Comparison of ENCODE assay signal across 8 cellular contexts in genomic region chr17:2391597-2392251, GRCh38. TPM values are rescaled to one million over a fixed set of nuclear protein-coding genes. Genes with fewer than 3 reads are reported as not detected.
DNase-seq lines count a peak whose midpoint lies in the region; ATAC-seq, FAIRE-seq and TF ChIP-seq lines count a peak whose summit lies in the region.

No MANE protein-coding gene starts in this region.

- TF ChIP-seq POLR2A in IMR-90 (IDR thresholded peaks at IDR 0.05; ENCODE audit: low read depth, low read length) (0 out of 2 replicates have a peak, but pooled peaks have one; percentile 31), H54 (IDR thresholded peaks at IDR 0.05; ENCODE audit: low read depth, low read length) (no peak)

- 0 out of 2 replicates have a peak overlapping the region, but pooled peaks have one; percentile 9 for H3K18ac ChIP-seq in IMR-90 (ENCODE audit: low read depth, low read length)

- peak overlapping the region; percentile 8 to 35; a peak in 2 of 4 replicates for H4K8ac ChIP-seq in IMR-90 (ENCODE audit: low read depth in 2 of 2, low read length in 2 of 2)

- peak overlapping the region; percentile 41 for H2AK5ac ChIP-seq in IMR-90 (ENCODE audit: low read depth, low read length)

- 82% methylated on average over 14 of the region's 18 CpGs; no CpG with 5 or more reads in 1 of the 2 experiments for WGBS in IMR-90 (ENCODE audit: extremely low coverage in 2 of 2, insufficient read length in 1 of 2), 2 experiments

- no peak for FAIRE-seq in H54 (lab: Jason Lieb, UNC)

- peak overlapping the region; percentile 100 for H3K27ac ChIP-seq in ACC112 (ENCODE audit: low read depth, low read length)
- peak overlapping the region; percentile 66 for H3K27ac ChIP-seq in IMR-90 (ENCODE audit: insufficient read depth, low read length)
- H3K27ac ChIP-seq in caudate nucleus (ENCODE audit: low read depth, low read length) = peak overlapping the region; percentile 98

- peak overlapping the region; percentile 49; the same call in 1 of the 2 replicates for H3K4ac ChIP-seq in IMR-90 (ENCODE audit: low read depth, low read length)

- H3K4me3 ChIP-seq in ACC112 (ENCODE audit: low read depth, low read length) = peak overlapping the region; percentile 87
- H3K4me3 ChIP-seq in IMR-90 (ENCODE audit: insufficient read depth, low read depth, low read length) = peak overlapping the region; percentile 41

- ATAC-seq in IMR-90 (ENCODE audit: low read depth) (no peak), naive B cell (ENCODE audit: low read depth in 2 of 2) (no peak), HG02610 (IDR thresholded peaks at IDR 0.05; ENCODE audit: unreplicated experiment) (no peak)

- no peaks in the 10 kb centered on the region for H3K9me3 Mint-ChIP-seq in naive B cell

- peak overlapping the region; percentile 88 to 99 (median 97) for H3K4me3 Mint-ChIP-seq in naive B cell

- dilution Hi-C loops in IMR-90 (cut with HindIII; ENCODE audit: low sequenced_read_pairs, unreplicated experiment) = no loop called here

- peak overlapping the region; percentile 59 for H3K14ac ChIP-seq in IMR-90 (replicated peaks; ENCODE audit: low read depth, low read length)

- H3K9me3 ChIP-seq in IMR-90 (ENCODE audit: control insufficient read depth, insufficient read depth, low read length) = no peaks in the 10 kb centered on the region

- H4K91ac ChIP-seq in IMR-90 (ENCODE audit: insufficient read depth, low read depth, low read length) = no peak overlapping the region

- no peak for TF ChIP-seq RAD21 in IMR-90 (IDR thresholded peaks at IDR 0.05; ENCODE audit: low read length)

- in situ Hi-C loops in IMR-90 (cut with MboI; ENCODE audit: low sequenced_read_pairs) = no loop called here

- H3K9me1 ChIP-seq in IMR-90 (ENCODE audit: insufficient read depth, low read length) = peaks cover 5% of the 10 kb centered on the region

- H3K36me3 ChIP-seq in ACC112 (ENCODE audit: insufficient read depth, low read length) = no peaks in the 10 kb centered on the region
- H3K36me3 ChIP-seq in IMR-90 (ENCODE audit: control insufficient read depth, insufficient read depth, low read length) = peaks cover 12% of the 10 kb centered on the region; the same call in 1 of the 2 replicates

- TF ChIP-seq CTCF in IMR-90 (conservative IDR thresholded peaks at IDR 0.05; ENCODE audit: low read depth, low read length) = no peak

- peaks cover 18 to 69% of the 10 kb centered on the region in 2 experiments for H3K79me1 ChIP-seq in IMR-90 (ENCODE audit: low read depth in 1 of 2, low read length in 2 of 2)

- peak overlapping the region; percentile 70 for H3K56ac ChIP-seq in IMR-90 (ENCODE audit: extremely low read depth, insufficient read depth, low read length)

- peak overlapping the region; percentile 97 for H2AK9ac ChIP-seq in IMR-90 (replicated peaks; ENCODE audit: low read depth, low read length, poor library complexity)

- no peak overlapping the region for H2BK120ac ChIP-seq in IMR-90 (ENCODE audit: low read depth, low read length)

- peaks cover 37% of the 10 kb centered on the region for H3K79me2 ChIP-seq in ACC112 (ENCODE audit: control insufficient read depth, insufficient read depth, low read length, unreplicated experiment)

- H3K27me3 Mint-ChIP-seq in naive B cell = no peaks in the 10 kb centered on the region

- CTCF ChIA-PET in IMR-90 (lab: Yijun Ruan, JAX) = interaction anchor here (3.2 kb wide), 1 partner anchor 9 kb away, joined by 21 read pairs; no protein-coding TSS in a partner anchor

- no peak overlapping the region for H2AFZ ChIP-seq in ACC112 (ENCODE audit: low read length, unreplicated experiment)
- peak overlapping the region; percentile 36 for H2AFZ ChIP-seq in IMR-90 (replicated peaks; ENCODE audit: low read length, poor library complexity)

- no peak overlapping the region for H2BK20ac ChIP-seq in IMR-90 (ENCODE audit: low read depth, low read length)

- intact Hi-C loops in IMR-90 (cut with micrococcal nuclease) = loop anchor here (1.0 kb wide), 2 partner anchors 10 to 25 kb away; partner anchors contain the start of gene MNT

- H3K4me1 ChIP-seq in ACC112 (ENCODE audit: control insufficient read depth, insufficient read depth, low read length, unreplicated experiment) (peaks cover 40% of the 10 kb centered on the region), IMR-90 (ENCODE audit: control insufficient read depth, insufficient read depth, low read length) (peaks cover 25% of the 10 kb centered on the region)

- H3K27ac Mint-ChIP-seq in naive B cell = peak overlapping the region; percentile 98 to 100 (median 99)

- no peaks in the 10 kb centered on the region for H3K27me3 ChIP-seq in ACC112 (ENCODE audit: insufficient read depth, low read length)
- no peaks in the 10 kb centered on the region for H3K27me3 ChIP-seq in IMR-90 (ENCODE audit: control insufficient read depth, insufficient read depth, low read length)

- H3K9ac ChIP-seq in IMR-90 (ENCODE audit: low read depth, low read length) = peak overlapping the region; percentile 69

- peaks cover 50 to 56% (median 51%) of the 10 kb centered on the region in 3 donors for H3K4me1 Mint-ChIP-seq in naive B cell

- no peak overlapping the region for H2BK15ac ChIP-seq in IMR-90 (ENCODE audit: low read depth, low read length)

- no peaks in the 10 kb centered on the region for H3K36me3 Mint-ChIP-seq in naive B cell

- DNase-seq in IMR-90 (no peak), caudate nucleus (lab: John Stamatoyannopoulos, UW) (no peak), naive B cell (no peak), H54 (ENCODE audit: insufficient read length, low spot score) (no peak), mesenteric fat pad (ENCODE audit: low spot score) (no peak), NCI-H1417 treated with DMSO at 0.1 percent for 48 hours (lab: John Stamatoyannopoulos, UW) (no peak)

- peak overlapping the region; percentile 61 for H2BK5ac ChIP-seq in IMR-90 (ENCODE audit: low read depth, low read length, poor library complexity, severe bottlenecking)

- BruUV-seq in IMR-90 (replicated peaks; lab: Mats Ljungman, UMichigan) = no TSS peak

- peak overlapping the region; percentile 80 for H3K4me2 ChIP-seq in IMR-90 (ENCODE audit: low read depth, low read length)

- no peak overlapping the region for H4K5ac ChIP-seq in IMR-90 (ENCODE audit: low read depth, low read length)

- peaks cover 46% of the 10 kb centered on the region for H4K20me1 ChIP-seq in IMR-90 (ENCODE audit: insufficient read depth, low read length)

- POLR2A ChIA-PET in IMR-90 (lab: Charles Lee; ENCODE audit: unreplicated experiment) = interaction anchor here (1.2 kb wide), 1 partner anchor 10 kb away, joined by 3 read pairs; no protein-coding TSS in a partner anchor

- peak overlapping the region; percentile 34; the same call in 1 of the 2 replicates for H3K23ac ChIP-seq in IMR-90 (ENCODE audit: low read depth, low read length)

TF ChIP-seq in IMR-90, 13 proteins besides CTCF, POLR2A, EP300 and RAD21:
- TF ChIP-seq NFE2L2 (IDR thresholded peaks at IDR 0.05; ENCODE audit: low read depth, low read length) (no peak), MXI1 (IDR thresholded peaks at IDR 0.05; ENCODE audit: borderline replicate concordance, low read depth, low read length) (no peak), MAZ (IDR thresholded peaks at IDR 0.05; ENCODE audit: borderline replicate concordance, low read depth, low read length) (no peak), RFX5 (IDR thresholded peaks at IDR 0.05; ENCODE audit: low read depth, low read length) (no peak)

RNA-seq across cellular contexts. Expression of gene MNT, which starts 9.1 kb away (rescaled TPM):
- total RNA-seq in IMR-90 (2012; rRNA removed) (1.4 and 1.9 TPM in 2 replicates), mesenteric fat pad (34.9 TPM)
- polyA plus RNA-seq in IMR-90 (2012; rRNA removed) (8.3 and 9.4 TPM in 2 replicates), naive B cell (ENCODE audit: low read depth in 6 of 6) (1 to 10 TPM in 2 of 6 donors, under 1 TPM in 4; 0.60 to 1.3 (median 0.90) TPM)
- polyA plus RNA-seq in IMR-90 (2012; cell fraction: cytosol; rRNA removed) = 7.6 and 9.5 TPM in 2 replicates
- 48.6 and 60.0 TPM in 2 replicates for polyA plus RNA-seq in IMR-90 (2012; cell fraction: nucleus; rRNA removed; ENCODE audit: low replicate concordance)

RNA-seq across cellular contexts. Expression of gene SGSM2, which starts 54.4 kb away (rescaled TPM):
- total RNA-seq in IMR-90 (2012; rRNA removed) (12.2 and 13.6 TPM in 2 replicates), mesenteric fat pad (35.6 TPM)
- polyA plus RNA-seq in IMR-90 (2012; rRNA removed) (79.6 and 81.2 TPM in 2 replicates), naive B cell (ENCODE audit: low read depth in 6 of 6) (10 to 100 TPM in 1 of 6 donors, 1 to 10 TPM in 5; 2.8 to 14.3 (median 4.4) TPM)
- polyA plus RNA-seq in IMR-90 (2012; cell fraction: cytosol; rRNA removed) = 30.9 and 35.6 TPM in 2 replicates
- 390 and 704 TPM in 2 replicates for polyA plus RNA-seq in IMR-90 (2012; cell fraction: nucleus; rRNA removed; ENCODE audit: low replicate concordance)

RNA-seq across cellular contexts. Expression of gene TSR1, which starts 55.5 kb away (rescaled TPM):
- 72.6 and 79.2 TPM in 2 replicates for total RNA-seq in IMR-90 (2012; rRNA removed)
- polyA plus RNA-seq in IMR-90 (2012; rRNA removed) = 21.0 and 22.6 TPM in 2 replicates
- 7.4 and 11.3 TPM in 2 replicates for polyA plus RNA-seq in IMR-90 (2012; cell fraction: cytosol; rRNA removed)
- 17.2 and 31.2 TPM in 2 replicates for polyA plus RNA-seq in IMR-90 (2012; cell fraction: nucleus; rRNA removed; ENCODE audit: low replicate concordance)
- polyA plus RNA-seq in naive B cell (ENCODE audit: low read depth in 6 of 6) = 10 to 100 TPM; 12.5 to 19.5 (median 14.3) TPM
- 34.5 TPM for total RNA-seq in mesenteric fat pad

Comparison
In these comparisons a context has a peak if more than half of its experiments do, and no peak if none do; other contexts are left out.
1. RNA of gene MNT, which starts 9.1 kb away (total RNA-seq): 34.9 TPM in mesenteric fat pad (single experiment); 1.4 to 1.9 TPM in IMR-90; every median in the first group is over 10 times any median in the second.
2. Peak in every context shown above with its lines, with median percentiles within 50 percentile points of each other: H3K27ac ChIP-seq.